18 cellular contexts compared by ENCODE assay signal in the genomic region with DNA sequence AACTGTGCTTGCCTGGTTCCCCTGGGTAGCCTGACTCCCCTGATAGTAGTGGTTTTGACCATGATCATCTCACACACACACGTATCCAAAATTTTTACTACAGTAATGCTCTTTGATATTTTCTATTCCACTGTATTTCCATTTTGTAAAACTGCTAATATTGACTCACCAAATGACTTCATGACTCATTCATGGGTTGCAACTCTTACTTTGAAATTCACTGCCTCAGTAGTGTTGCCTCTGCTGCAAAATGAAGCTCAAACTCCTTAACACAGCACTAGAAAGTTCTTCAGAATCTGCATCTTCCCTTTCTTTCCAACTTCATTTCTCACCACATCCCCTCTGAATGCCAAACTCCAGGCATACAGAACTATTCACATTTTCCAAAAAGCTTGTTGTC. TPM values are rescaled to one million over a fixed set of nuclear protein-coding genes. Genes with fewer than 3 reads are reported as not detected.
"Had no signal": no experiment of that assay in that cellular context is flagged by ENCODE, and none has a peak within 500 bp of the region (broad histone marks: within the 10 kb centered on the region; RNA-seq: fewer than 3 reads in every experiment).

No MANE protein-coding gene starts in this region.

- DNase-seq: activated CD4-positive, alpha-beta memory T cell treated with anti-CD3 and anti-CD28 coated beads for 36 hours; activated CD4-positive, alpha-beta T cell treated with anti-CD3 and anti-CD28 coated beads for 1 hour; activated naive CD8-positive, alpha-beta T cell treated with anti-CD3 and anti-CD28 coated beads, Interleukin-2, amount 10 ng/mL, durations not matched to agents 7 days and 5 days; activated T-cell treated with anti-CD3 and anti-CD28 coated beads, Interleukin-2, amount 50 U/mL, for 48 hours; effector CD8-positive, alpha-beta T cell; foreskin melanocyte; head of caudate nucleus; left ventricle myocardium superior; mesenchymal stem cell; stimulated activated CD4-positive, alpha-beta T cell treated with anti-CD3 and anti-CD28 coated beads, Interleukin-4, amount 100 ng/mL, for 1 hour; stimulated activated CD8-positive, alpha-beta memory T cell treated with anti-CD3 and anti-CD28 coated beads, Interleukin-4, amount 100 ng/mL, for 48 hours; stimulated activated naive CD8-positive, alpha-beta T cell treated with anti-CD3 and anti-CD28 coated beads, Interleukin-15, Interleukin-2, amounts not matched to agents 100 U/mL and 50 U/mL, for 24 hours; SW 1271 had no signal

- H3K27ac Mint-ChIP-seq: activated CD4-positive, alpha-beta memory T cell treated with anti-CD3 and anti-CD28 coated beads for 36 hours; activated naive CD8-positive, alpha-beta T cell treated with anti-CD3 and anti-CD28 coated beads, Interleukin-2, amount 10 ng/mL, durations not matched to agents 7 days and 5 days; nephron had no signal

- H3K4me1 ChIP-seq: prostate gland had no signal

- H3K27ac ChIP-seq: coronary artery, epithelial cell of prostate, prostate gland had no signal

- H3K4me3 ChIP-seq: coronary artery, prostate gland had no signal

- H3K9me3 Mint-ChIP-seq: activated CD4-positive, alpha-beta memory T cell treated with anti-CD3 and anti-CD28 coated beads for 36 hours; activated naive CD8-positive, alpha-beta T cell treated with anti-CD3 and anti-CD28 coated beads, Interleukin-2, amount 10 ng/mL, durations not matched to agents 7 days and 5 days had no signal

- H3K9me3 ChIP-seq: prostate gland had no signal

- H3K4me3 Mint-ChIP-seq: activated CD4-positive, alpha-beta memory T cell treated with anti-CD3 and anti-CD28 coated beads for 36 hours; activated naive CD8-positive, alpha-beta T cell treated with anti-CD3 and anti-CD28 coated beads, Interleukin-2, amount 10 ng/mL, durations not matched to agents 7 days and 5 days; nephron had no signal

- H3K36me3 ChIP-seq: prostate gland had no signal

- H3K4me1 Mint-ChIP-seq: activated naive CD8-positive, alpha-beta T cell treated with anti-CD3 and anti-CD28 coated beads, Interleukin-2, amount 10 ng/mL, durations not matched to agents 7 days and 5 days; nephron had no signal

- ATAC-seq: left ventricle myocardium superior; stimulated activated naive CD8-positive, alpha-beta T cell treated with anti-CD3 and anti-CD28 coated beads, Interleukin-15, Interleukin-2, amounts not matched to agents 100 U/mL and 50 U/mL, for 24 hours had no signal

- H3K36me3 Mint-ChIP-seq: activated CD4-positive, alpha-beta memory T cell treated with anti-CD3 and anti-CD28 coated beads for 36 hours; activated naive CD8-positive, alpha-beta T cell treated with anti-CD3 and anti-CD28 coated beads, Interleukin-2, amount 10 ng/mL, durations not matched to agents 7 days and 5 days had no signal

RNA-seq across cellular contexts. Expression of a gene that starts 20.3 kb away (rescaled TPM):
- total RNA-seq: activated CD4-positive, alpha-beta memory T cell treated with anti-CD3 and anti-CD28 coated beads for 36 hours; activated naive CD8-positive, alpha-beta T cell treated with anti-CD3 and anti-CD28 coated beads, Interleukin-2, amount 10 ng/mL, durations not matched to agents 7 days and 5 days; astrocyte had no signal
